1 cellular context compared by ENCODE assay signal in genomic region chr6:47407295-47408281, GRCh38.
A peak's percentile ranks its signal among the peaks of the same experiment; 100 is the strongest.
TF ChIP-seq lines count a peak whose summit lies in the region.

No MANE protein-coding gene starts in this region.

TF ChIP-seq in A549, 52 proteins besides CTCF, POLR2A, EP300 and RAD21 (continued from another document):
- TF ChIP-seq BCL3 (IDR thresholded peaks at IDR 0.05) (peak; percentile 58; the same call in 1 of the 3 replicates), CHD4 (IDR thresholded peaks at IDR 0.05; ENCODE audit: borderline replicate concordance) (no peak), HEYL (CRISPR knock-in tag; IDR thresholded peaks at IDR 0.05) (no peak), JUN (IDR thresholded peaks at IDR 0.05) (peak in 1 of 2 experiments; percentile 61; a peak in 2 of 5 replicates), CBX8 (IDR thresholded peaks at IDR 0.05) (no peak), JUNB (IDR thresholded peaks at IDR 0.05) (peak; percentile 83), ZC3H11A (IDR thresholded peaks at IDR 0.05) (no peak), BHLHE40 (IDR thresholded peaks at IDR 0.05; ENCODE audit: low read depth, low read length) (no peak), CHD2 (IDR thresholded peaks at IDR 0.05; ENCODE audit: low read length, partially characterized antibody) (no peak), HOXB13 (CRISPR knock-in tag; IDR thresholded peaks at IDR 0.05; ENCODE audit: low read depth) (no peak), MAX (IDR thresholded peaks at IDR 0.05) (no peak), PBX3 (IDR thresholded peaks at IDR 0.05) (no peak), RCOR1 (IDR thresholded peaks at IDR 0.05; ENCODE audit: low read depth, low read length) (no peak), NR3C1 (IDR thresholded peaks at IDR 0.05) (no peak), ZSCAN20 (CRISPR knock-in tag; IDR thresholded peaks at IDR 0.05) (no peak), POLR2AphosphoS2 (conservative IDR thresholded peaks at IDR 0.05; ENCODE audit: low read length) (no peak), RARB (CRISPR knock-in tag; IDR thresholded peaks at IDR 0.05) (no peak), HOXB5 (CRISPR knock-in tag; IDR thresholded peaks at IDR 0.05) (no peak), PHF8 (IDR thresholded peaks at IDR 0.05; ENCODE audit: borderline replicate concordance, low read depth) (no peak), FOSB (CRISPR knock-in tag; IDR thresholded peaks at IDR 0.05) (no peak), CBX2 (IDR thresholded peaks at IDR 0.05; ENCODE audit: borderline replicate concordance, low read depth) (no peak), ELK1 (IDR thresholded peaks at IDR 0.05; ENCODE audit: low read depth, low read length) (no peak), MYC (IDR thresholded peaks at IDR 0.05; ENCODE audit: borderline replicate concordance, low read length) (no peak), NFE2L2 (conservative IDR thresholded peaks at IDR 0.05; ENCODE audit: low read length) (0 out of 2 replicates have a peak, but pooled peaks have one; percentile 4), SMC3 (IDR thresholded peaks at IDR 0.05) (no peak), EHF (CRISPR knock-in tag; IDR thresholded peaks at IDR 0.05) (no peak), CEBPB (IDR thresholded peaks at IDR 0.05) (peak in 1 of 2 experiments; percentile 65; a peak in 2 of 4 replicates), HOXA7 (CRISPR knock-in tag; IDR thresholded peaks at IDR 0.05) (no peak)
